14 cellular contexts compared by ENCODE assay signal in genomic region chr13:38981096-38981495, GRCh38.
"Had no signal": no experiment of that assay in that cellular context is flagged by ENCODE, and none has a peak within 500 bp of the region (broad histone marks: within the 10 kb centered on the region; RNA-seq: fewer than 3 reads in every experiment).

No MANE protein-coding gene starts in this region.

- ATAC-seq: natural killer cell, upper lobe of right lung had no signal

- H3K4me1 Mint-ChIP-seq: activated naive CD4-positive, alpha-beta T cell treated with anti-CD3 and anti-CD28 coated beads, Interleukin-2, amount 50 U/mL, for 24 hours; central memory CD8-positive, alpha-beta T cell; natural killer cell had no signal

- H3K36me3 ChIP-seq: sigmoid colon, upper lobe of right lung had no signal

- H3K27ac ChIP-seq: body of pancreas, upper lobe of right lung had no signal

- H3K27ac Mint-ChIP-seq: activated naive CD4-positive, alpha-beta T cell treated with anti-CD3 and anti-CD28 coated beads, Interleukin-2, amount 50 U/mL, for 24 hours; natural killer cell; stimulated activated naive CD8-positive, alpha-beta T cell treated with anti-CD3 and anti-CD28 coated beads, Interleukin-15, Interleukin-2, amounts not matched to agents 100 ng/mL and 50 ng/mL, for 24 hours had no signal

- H3K4me3 Mint-ChIP-seq: activated naive CD4-positive, alpha-beta T cell treated with anti-CD3 and anti-CD28 coated beads, Interleukin-2, amount 50 U/mL, for 24 hours; central memory CD8-positive, alpha-beta T cell; natural killer cell; stimulated activated naive CD8-positive, alpha-beta T cell treated with anti-CD3 and anti-CD28 coated beads, Interleukin-15, Interleukin-2, amounts not matched to agents 100 ng/mL and 50 ng/mL, for 24 hours had no signal

- DNase-seq: activated CD4-positive, CD25-positive, alpha-beta regulatory T cell; activated T-cell treated with anti-CD3 and anti-CD28 coated beads, Interleukin-2, amount 50 U/mL, for 1 hour; body of pancreas; hippocampal formation; natural killer cell; sigmoid colon; stimulated activated CD4-positive, alpha-beta T cell treated with anti-CD3 and anti-CD28 coated beads, Interleukin-12 subunit alpha, Interleukin-12 subunit beta, amount 100 ng/mL, for 4 hours; stimulated activated CD4-positive, alpha-beta T cell treated with anti-CD3 and anti-CD28 coated beads, Interleukin-4, amount 100 ng/mL, for 1 hour; T-helper 2 cell; upper lobe of right lung had no signal

- H3K4me3 ChIP-seq: body of pancreas, lung, sigmoid colon, upper lobe of right lung had no signal

- H3K9me3 ChIP-seq: body of pancreas, upper lobe of right lung had no signal

- H3K36me3 Mint-ChIP-seq: natural killer cell had no signal

- H3K27me3 ChIP-seq: body of pancreas, sigmoid colon, upper lobe of right lung had no signal
